ENCODE assay signal across 10 cellular contexts in genomic region chr1:19011832-19012231, GRCh38. TPM values are rescaled to one million over a fixed set of nuclear protein-coding genes. Genes with fewer than 3 reads are reported as not detected.
DNase-seq lines count a peak whose midpoint lies in the region; ATAC-seq and TF ChIP-seq lines count a peak whose summit lies in the region.
"Had no signal": no experiment of that assay in that cellular context is flagged by ENCODE, and none has a peak within 500 bp of the region (broad histone marks: within the 10 kb centered on the region; RNA-seq: fewer than 3 reads in every experiment).

No MANE protein-coding gene starts in this region.

- no peak for TF ChIP-seq POLR2A in prostate gland (IDR thresholded peaks at IDR 0.05)

- CTCF ChIA-PET in Panc1 (lab: Charles Lee) = interaction anchor here (0.6 to 0.9 kb wide), 4 partner anchors 13 to 159 kb away, joined by 3 to 4 read pairs (median 3); no protein-coding TSS in a partner anchor

- no peak for ATAC-seq in Panc1
- no peak for ATAC-seq in left ventricle myocardium superior

- H3K36me3 ChIP-seq in Panc1 (ENCODE audit: control insufficient read depth, insufficient read depth, low read length) (no peaks in the 10 kb centered on the region), esophagus (ENCODE audit: control insufficient read depth in 2 of 2, insufficient read depth in 2 of 2, low read length in 1 of 2) (no peaks in the 10 kb centered on the region), prostate gland (no peaks in the 10 kb centered on the region)

- intact Hi-C loops in Panc1 (cut with micrococcal nuclease; ENCODE audit: unreplicated experiment) (loop anchor here (5.0 kb wide), 1 partner anchor 60 kb away; no protein-coding TSS in a partner anchor), prostate gland (cut with DNase I) (loop anchor here (5.0 kb wide), 3 partner anchors 50 to 80 kb away; no protein-coding TSS in a partner anchor), left ventricle myocardium superior (cut with micrococcal nuclease) (no loop called here)

- 57 to 69% methylated on average over 6 of the region's 6 CpGs for WGBS in esophagus, 2 donors
- WGBS in prostate gland = 88% methylated on average over 6 of the region's 6 CpGs

- BruUV-seq in Panc1 (replicated peaks; lab: Mats Ljungman, UMichigan) = no TSS peak

- H3K4me1 ChIP-seq in Panc1 (ENCODE audit: control insufficient read depth, insufficient read depth, low read length) = peaks cover 57% of the 10 kb centered on the region
- peaks cover 15 to 24% of the 10 kb centered on the region in 2 donors for H3K4me1 ChIP-seq in esophagus (ENCODE audit: control insufficient read depth in 2 of 2, insufficient read depth in 2 of 2, low read length in 1 of 2)
- peaks cover 20% of the 10 kb centered on the region for H3K4me1 ChIP-seq in prostate gland (replicated peaks)

- H3K9me3 ChIP-seq in Panc1 (ENCODE audit: control insufficient read depth, insufficient read depth, low read depth, low read length) (no peaks in the 10 kb centered on the region), esophagus (ENCODE audit: control insufficient read depth in 2 of 2, insufficient read depth in 1 of 2, low read depth in 1 of 2, low read length in 1 of 2) (no peaks in the 10 kb centered on the region), prostate gland (no peaks in the 10 kb centered on the region)

- POLR2A ChIA-PET in Panc1 (lab: Charles Lee) = interaction anchor here (0.6 to 0.7 kb wide), 2 partner anchors 14 to 98 kb away, joined by 4 to 9 read pairs; no protein-coding TSS in a partner anchor

- H3K4me3 ChIP-seq in Panc1 (ENCODE audit: low read depth in 2 of 2, low read length in 2 of 2) (peak overlapping the region in 1 of 2 experiments; percentile 9; a peak in 1 of 4 replicates), esophagus (ENCODE audit: low read depth in 1 of 2, low read length in 2 of 2) (no peak overlapping the region), prostate gland (no peak overlapping the region)

- H3K27me3 ChIP-seq in Panc1 (ENCODE audit: control insufficient read depth, insufficient read depth, low read length) (no peaks in the 10 kb centered on the region), esophagus (ENCODE audit: control insufficient read depth in 1 of 2, insufficient read depth in 2 of 2, low read length in 2 of 2) (no peaks in the 10 kb centered on the region), prostate gland (replicated peaks; ENCODE audit: insufficient read depth) (no peaks in the 10 kb centered on the region)

- in situ Hi-C loops in Panc1 (cut with HindIII; ENCODE audit: low pct_unique_long_range_greater_than_20kb, low sequenced_read_pairs) = no loop called here

- DNase-seq in EH (ENCODE audit: low read depth) (peak; percentile 50), Panc1 (ENCODE audit: low read depth, low spot score) (peak; percentile 10), prostate gland (ENCODE audit: low spot score) (no peak), left ventricle myocardium superior (no peak), HuH-7.5 (ENCODE audit: low spot score) (no peak), NCI-H2081 treated with DMSO at 0.1 percent for 48 hours (lab: John Stamatoyannopoulos, UW) (no peak), NCI-H146 treated with DMSO at 0.1 percent for 48 hours (lab: John Stamatoyannopoulos, UW; ENCODE audit: unreplicated experiment) (no peak)
- DNase-seq: activated naive CD4-positive, alpha-beta T cell treated with anti-CD3 and anti-CD28 coated beads, Interleukin-2, amount 50 U/mL, for 16 hours; NCI-H774 had no signal

- H3K27ac ChIP-seq in Panc1 (ENCODE audit: low read length) = peak overlapping the region; percentile 97
- peak overlapping the region; percentile 85 for H3K27ac ChIP-seq in esophagus (ENCODE audit: low read depth in 2 of 2, low read length in 1 of 2)
- peak overlapping the region; percentile 78 to 86 for H3K27ac ChIP-seq in prostate gland

- TF ChIP-seq CTCF in Panc1 (IDR thresholded peaks at IDR 0.05) (no peak), prostate gland (IDR thresholded peaks at IDR 0.05) (no peak)

RNA-seq across cellular contexts. Expression of gene IFFO2, which starts 55.4 kb away (rescaled TPM):
- total RNA-seq in Panc1 (2021; ENCODE audit: unreplicated experiment) = 59.4 TPM
- polyA plus RNA-seq in Panc1 (2012; ENCODE audit: insufficient read length) = 53.4 TPM
- 10 to 100 TPM; 28.7 to 51.9 TPM for polyA plus RNA-seq in esophagus
- total RNA-seq in prostate gland = 10 to 100 TPM; 13.6 to 20.4 TPM
- 5.0 TPM for total RNA-seq in left ventricle myocardium superior

Comparison
In these comparisons a context has a peak if more than half of its experiments do, and no peak if none do; other contexts are left out.
1. DNase-seq: peak in EH (single experiment) and Panc1 (single experiment); none in prostate gland (single experiment), left ventricle myocardium superior (single experiment), HuH-7.5 (single experiment), NCI-H2081 treated with DMSO at 0.1 percent for 48 hours (single experiment) and NCI-H146 treated with DMSO at 0.1 percent for 48 hours (single experiment).
2. Peak in every context shown above with its lines, with median percentiles within 50 percentile points of each other: H3K27ac ChIP-seq.